In the genomic region with DNA sequence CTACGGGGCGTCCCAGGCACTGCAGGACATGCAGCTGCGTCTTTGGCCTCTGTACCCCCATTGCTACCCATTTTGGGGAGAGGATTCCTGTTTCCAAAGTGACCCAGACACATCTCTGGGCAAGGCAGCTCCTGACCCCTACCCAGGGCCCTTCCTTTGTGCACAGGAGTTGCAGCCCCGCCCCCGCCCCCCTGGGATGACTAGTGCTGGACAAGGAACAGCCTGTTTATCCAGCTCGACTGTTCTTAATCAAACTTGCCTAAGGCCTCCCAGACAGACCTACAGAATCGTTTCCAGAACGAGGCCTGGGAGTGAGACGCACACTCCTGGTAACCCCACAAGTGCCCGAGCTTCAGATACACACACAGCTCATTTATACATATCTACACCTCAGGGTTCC, we compare ENCODE assay signal across 2 cellular contexts.
A peak's percentile ranks its signal among the peaks of the same experiment; 100 is the strongest.
TF ChIP-seq lines count a peak whose summit lies in the region.

No MANE protein-coding gene starts in this region.

TF ChIP-seq in HCT116, 20 proteins besides CTCF, POLR2A, EP300 and RAD21:
- TF ChIP-seq EZH2phosphoT487 (IDR thresholded peaks at IDR 0.05; ENCODE audit: borderline replicate concordance) (no peak), POLR2AphosphoS5 (IDR thresholded peaks at IDR 0.05; ENCODE audit: low read depth, low read length) (0 out of 2 replicates have a peak, but pooled peaks have one; percentile 7)
- TF ChIP-seq, protein P1, sequence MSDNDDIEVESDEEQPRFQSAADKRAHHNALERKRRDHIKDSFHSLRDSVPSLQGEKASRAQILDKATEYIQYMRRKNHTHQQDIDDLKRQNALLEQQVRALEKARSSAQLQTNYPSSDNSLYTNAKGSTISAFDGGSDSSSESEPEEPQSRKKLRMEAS (IDR thresholded peaks at IDR 0.05), result no peak
TF ChIP-seq in HCT116: peak in this region for 1.

TF ChIP-seq in K562, 482 proteins besides CTCF, POLR2A, EP300 and RAD21:
- TF ChIP-seq RBM39 (optimal IDR thresholded peaks at IDR 0.05; ENCODE audit: low read depth, low read length) (peak; percentile 41), JUND (IDR thresholded peaks at IDR 0.05; ENCODE audit: borderline replicate concordance, low read depth, low read length) (peak; percentile 55; the same call in 1 of the 2 replicates), JUND (tag; IDR thresholded peaks at IDR 0.05; ENCODE audit: borderline replicate concordance, low read depth, low read length) (no peak), HMGN3 (IDR thresholded peaks at IDR 0.05; ENCODE audit: borderline replicate concordance, extremely low read depth, insufficient read length, low read depth, low read length) (no peak), EGR1 (conservative IDR thresholded peaks at IDR 0.05) (peak; percentile 68)
- TF ChIP-seq, protein P2, sequence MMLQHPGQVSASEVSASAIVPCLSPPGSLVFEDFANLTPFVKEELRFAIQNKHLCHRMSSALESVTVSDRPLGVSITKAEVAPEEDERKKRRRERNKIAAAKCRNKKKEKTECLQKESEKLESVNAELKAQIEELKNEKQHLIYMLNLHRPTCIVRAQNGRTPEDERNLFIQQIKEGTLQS (IDR thresholded peaks at IDR 0.05), result peak; percentile 54
- TF ChIP-seq, protein P2 (CRISPR knock-in tag; conservative IDR thresholded peaks at IDR 0.05), result no peak
